In genomic region chr2:223537669-223538601, GRCh38 we compare ENCODE assay signal across 9 cellular contexts.
DNase-seq lines count a peak whose midpoint lies in the region; ATAC-seq and TF ChIP-seq lines count a peak whose summit lies in the region.
"Had no signal": no experiment of that assay in that cellular context is flagged by ENCODE, and none has a peak within 500 bp of the region (broad histone marks: within the 10 kb centered on the region; RNA-seq: fewer than 3 reads in every experiment).

No MANE protein-coding gene starts in this region.

- CTCF ChIA-PET in activated CD4-positive, alpha-beta T cell treated with anti-CD3 and anti-CD28 coated beads for 36 hours (lab: Charles Lee), result interaction anchor here (1.0 kb wide), 1 partner anchor 10 kb away, joined by 3 read pairs; no protein-coding TSS in a partner anchor

- no peak overlapping the region for H2BK15ac ChIP-seq in neuronal stem cell (ENCODE audit: low read length)

- H3K9me3 ChIP-seq in HUES48 (ENCODE audit: control insufficient read depth, insufficient read depth, low read length) (no peaks in the 10 kb centered on the region), neuronal stem cell (replicated peaks in 1 of 2; ENCODE audit: control insufficient read depth in 2 of 2, insufficient read depth in 1 of 2, low read depth in 1 of 2, low read length in 2 of 2) (no peaks in the 10 kb centered on the region)

- no peak overlapping the region for H3K4me2 ChIP-seq in neuronal stem cell (ENCODE audit: insufficient read depth, low read length, poor library complexity, severe bottlenecking)

- no peak overlapping the region for H4K8ac ChIP-seq in neuronal stem cell (ENCODE audit: low read depth, low read length)

- H2BK5ac ChIP-seq in neuronal stem cell (ENCODE audit: low read length), result no peak overlapping the region

- H3K9me3 Mint-ChIP-seq in activated CD4-positive, alpha-beta T cell treated with anti-CD3 and anti-CD28 coated beads for 36 hours (ENCODE audit: low read depth), result no peaks in the 10 kb centered on the region
- H3K9me3 Mint-ChIP-seq: memory B cell had no signal

- intact Hi-C loops in activated CD4-positive, alpha-beta T cell treated with anti-CD3 and anti-CD28 coated beads for 36 hours (cut with DNase I, micrococcal nuclease), result no loop called here

- no peak for TF ChIP-seq CTCF in choroid plexus epithelial cell (conservative IDR thresholded peaks at IDR 0.05; ENCODE audit: low read depth, low read length)

- H3K18ac ChIP-seq in neuronal stem cell (ENCODE audit: low read length), result no peak overlapping the region

- H3K14ac ChIP-seq in neuronal stem cell (ENCODE audit: low read length), result no peak overlapping the region

- no peak overlapping the region for H3K23ac ChIP-seq in neuronal stem cell (ENCODE audit: low read depth, low read length, poor library complexity)

- H2BK12ac ChIP-seq in neuronal stem cell (ENCODE audit: low read length), result no peak overlapping the region

- H3K4me1 ChIP-seq in HUES48 (ENCODE audit: control insufficient read depth, insufficient read depth, low read length) (peaks cover 19% of the 10 kb centered on the region), neuronal stem cell (ENCODE audit: control insufficient read depth in 2 of 2, insufficient read depth in 1 of 2, low read depth in 1 of 2, low read length in 2 of 2) (peaks cover 4 to 16% of the 10 kb centered on the region in 2 donors)

- no peaks in the 10 kb centered on the region for H3K36me3 Mint-ChIP-seq in activated CD4-positive, alpha-beta T cell treated with anti-CD3 and anti-CD28 coated beads for 36 hours (ENCODE audit: low read depth)
- H3K36me3 Mint-ChIP-seq: memory B cell had no signal

- no peak for ATAC-seq in activated CD4-positive, alpha-beta T cell treated with anti-CD3 and anti-CD28 coated beads for 36 hours
- no peak for ATAC-seq in HG02973 (IDR thresholded peaks at IDR 0.05; ENCODE audit: unreplicated experiment)

- H2AK5ac ChIP-seq in neuronal stem cell (ENCODE audit: low read depth, low read length), result no peak overlapping the region

- H3K27ac Mint-ChIP-seq in activated CD4-positive, alpha-beta T cell treated with anti-CD3 and anti-CD28 coated beads for 36 hours, result no peak overlapping the region
- H3K27ac Mint-ChIP-seq: memory B cell had no signal

- H3K9ac ChIP-seq in HUES48 (ENCODE audit: low read depth, low read length) (no peak overlapping the region), neuronal stem cell (ENCODE audit: low read depth, low read length, poor library complexity) (no peak overlapping the region)

- H3K4me3 Mint-ChIP-seq in activated CD4-positive, alpha-beta T cell treated with anti-CD3 and anti-CD28 coated beads for 36 hours, result no peak overlapping the region
- H3K4me3 Mint-ChIP-seq: memory B cell had no signal

- H2BK120ac ChIP-seq in neuronal stem cell (ENCODE audit: low read depth, low read length), result no peak overlapping the region

- no peak overlapping the region for H4K91ac ChIP-seq in neuronal stem cell (ENCODE audit: low read depth, low read length, poor library complexity)

- H3K27me3 Mint-ChIP-seq in activated CD4-positive, alpha-beta T cell treated with anti-CD3 and anti-CD28 coated beads for 36 hours, result no peaks in the 10 kb centered on the region

- H3K27ac ChIP-seq in HUES48 (ENCODE audit: low read depth, low read length) (peak overlapping the region; percentile 21), neuronal stem cell (replicated peaks; ENCODE audit: low read length) (peak overlapping the region; percentile 29)

- H3K4me1 Mint-ChIP-seq in activated CD4-positive, alpha-beta T cell treated with anti-CD3 and anti-CD28 coated beads for 36 hours, result no peaks in the 10 kb centered on the region
- H3K4me1 Mint-ChIP-seq: memory B cell had no signal

- H2AFZ ChIP-seq in neuronal stem cell (ENCODE audit: low read length), result peak overlapping the region; percentile 80

- H3K4me3 ChIP-seq in HUES48 (ENCODE audit: low read depth, low read length) (no peak overlapping the region), choroid plexus epithelial cell (ENCODE audit: low read depth, low read length) (no peak overlapping the region), neuronal stem cell (ENCODE audit: low read length in 2 of 2) (no peak overlapping the region)

- H3K36me3 ChIP-seq in HUES48 (ENCODE audit: control insufficient read depth, insufficient read depth, low read length), result no peaks in the 10 kb centered on the region
- H3K36me3 ChIP-seq in neuronal stem cell (replicated peaks in 1 of 2; ENCODE audit: control insufficient read depth in 2 of 2, insufficient read depth in 2 of 2, low read length in 2 of 2), result no peaks in the 10 kb centered on the region

- H3K27me3 ChIP-seq in HUES48 (ENCODE audit: control insufficient read depth, insufficient read depth, low read length) (no peaks in the 10 kb centered on the region), neuronal stem cell (ENCODE audit: control insufficient read depth in 3 of 3, insufficient read depth in 3 of 3, low read depth in 1 of 3, low read length in 3 of 3) (no peaks in the 10 kb centered on the region)

- H3K79me1 ChIP-seq in neuronal stem cell (ENCODE audit: low read depth, low read length), result no peaks in the 10 kb centered on the region

- POLR2A ChIA-PET in activated CD4-positive, alpha-beta T cell treated with anti-CD3 and anti-CD28 coated beads for 36 hours (lab: Charles Lee), result no interaction called here

- DNase-seq in NCI-H2227 treated with DMSO at 0.1 percent for 48 hours (lab: John Stamatoyannopoulos, UW) (peak; percentile 77), choroid plexus epithelial cell (ENCODE audit: low read depth) (peak; percentile 68), neuronal stem cell (ENCODE audit: low spot score) (no peak), NCI-H82 (lab: John Stamatoyannopoulos, UW) (no peak), DMS114 treated with DMSO at 0.1 percent for 48 hours (lab: John Stamatoyannopoulos, UW; ENCODE audit: unreplicated experiment) (no peak)
- DNase-seq in activated CD4-positive, alpha-beta T cell treated with anti-CD3 and anti-CD28 coated beads for 36 hours, result no peak

- no CpG with 5 or more reads among the region's 5 CpGs for WGBS in neuronal stem cell (ENCODE audit: extremely low coverage in 2 of 2, insufficient read length in 2 of 2, insufficient replicate concordance in 1 of 2), 2 donors

- H3K4ac ChIP-seq in neuronal stem cell (ENCODE audit: low read length), result no peak overlapping the region

Comparison
In these comparisons a context has a peak if more than half of its experiments do, and no peak if none do; other contexts are left out.
1. DNase-seq: peak in NCI-H2227 treated with DMSO at 0.1 percent for 48 hours (single experiment) and choroid plexus epithelial cell (single experiment); none in neuronal stem cell (single experiment), activated CD4-positive, alpha-beta T cell treated with anti-CD3 and anti-CD28 coated beads for 36 hours (single experiment), NCI-H82 (single experiment) and DMS114 treated with DMSO at 0.1 percent for 48 hours (single experiment).